ENCODE assay signal across 24 cellular contexts in the genomic region with DNA sequence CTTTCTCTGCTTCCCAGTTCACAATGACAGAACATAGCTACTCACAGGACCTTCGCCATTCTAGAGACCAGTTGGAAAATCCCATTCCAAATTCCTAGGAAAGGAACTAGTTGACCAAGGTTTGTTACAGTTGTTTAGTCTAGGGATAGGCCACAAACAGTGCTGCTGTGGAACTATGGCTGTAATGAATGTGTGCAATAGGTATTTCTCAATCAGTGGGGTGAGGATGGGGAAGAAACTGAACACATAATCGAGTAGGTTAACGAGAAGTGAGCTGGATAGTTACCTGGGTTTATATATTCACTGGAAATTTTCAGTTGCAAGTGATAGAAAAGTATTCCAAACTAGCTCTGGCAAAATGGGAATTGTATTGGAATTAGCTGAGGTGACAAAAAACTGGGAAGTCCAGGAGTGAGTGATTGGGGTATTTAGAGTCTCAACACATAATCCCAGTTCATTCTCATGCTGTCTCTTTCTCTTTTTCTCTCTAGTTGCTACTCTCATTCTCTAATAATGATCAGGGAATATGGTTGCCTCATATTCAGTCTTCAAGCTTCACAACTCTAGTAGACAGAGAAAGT. TPM values are rescaled to one million over a fixed set of nuclear protein-coding genes. Genes with fewer than 3 reads are reported as not detected.
DNase-seq lines count a peak whose midpoint lies in the region; ATAC-seq, FAIRE-seq and TF ChIP-seq lines count a peak whose summit lies in the region.
"Had no signal": no experiment of that assay in that cellular context is flagged by ENCODE, and none has a peak within 500 bp of the region (broad histone marks: within the 10 kb centered on the region; RNA-seq: fewer than 3 reads in every experiment).

No MANE protein-coding gene starts in this region.

- TF ChIP-seq POLR2A in A549 (IDR thresholded peaks at IDR 0.05; ENCODE audit: low read length) (no peak), IMR-90 (IDR thresholded peaks at IDR 0.05; ENCODE audit: low read depth, low read length) (no peak)

- intact Hi-C loops in IMR-90 (cut with micrococcal nuclease) = no loop called here
- intact Hi-C loops in mucosa of descending colon (cut with DNase I, micrococcal nuclease) = no loop called here
- intact Hi-C loops in activated T-helper 2 cell treated with anti-CD3 and anti-CD28 coated beads, Interferon-gamma antibody, Interleukin-2, Interleukin-4, amounts not matched to agents 10 μg/mL and 5 μg/mL and 100 μg/mL, durations not matched to agents 14 hours and 24 hours and 36 hours (cut with micrococcal nuclease) = no loop called here

- ATAC-seq in A549 (no peak), IMR-90 (ENCODE audit: low read depth) (no peak), GM18519 (IDR thresholded peaks at IDR 0.05; ENCODE audit: low FRiP score, unreplicated experiment) (no peak), HG03175 (IDR thresholded peaks at IDR 0.05; ENCODE audit: unreplicated experiment) (no peak), mucosa of descending colon (no peak)

- H3K14ac ChIP-seq in IMR-90 (replicated peaks; ENCODE audit: low read depth, low read length) = no peak overlapping the region

- no peaks in the 10 kb centered on the region for H4K20me1 ChIP-seq in IMR-90 (ENCODE audit: insufficient read depth, low read length)

- no peak overlapping the region for H4K8ac ChIP-seq in IMR-90 (ENCODE audit: low read depth in 2 of 2, low read length in 2 of 2)

- H3K9me3 ChIP-seq in A549 (no peaks in the 10 kb centered on the region), IMR-90 (ENCODE audit: control insufficient read depth, insufficient read depth, low read length) (no peaks in the 10 kb centered on the region), mucosa of descending colon (no peaks in the 10 kb centered on the region)
- H3K9me3 ChIP-seq: SJCRH30 had no signal

- no peak overlapping the region for H4K91ac ChIP-seq in IMR-90 (ENCODE audit: insufficient read depth, low read depth, low read length)

- H3K4me3 ChIP-seq in A549 = no peak overlapping the region
- H3K4me3 ChIP-seq in IMR-90 (ENCODE audit: insufficient read depth, low read depth, low read length) = no peak overlapping the region
- H3K4me3 ChIP-seq in mucosa of descending colon = no peak overlapping the region
- H3K4me3 ChIP-seq: SJCRH30 had no signal

- WGBS in A549 (ENCODE audit: missing lambda C conversion rate) = 11% methylated on average over 3 of the region's 3 CpGs
- 50% methylated on average over 2 of the region's 3 CpGs; no CpG with 5 or more reads in 1 of the 2 experiments for WGBS in IMR-90 (ENCODE audit: extremely low coverage in 2 of 2, insufficient read length in 1 of 2), 2 experiments

- no peak overlapping the region for H2BK120ac ChIP-seq in IMR-90 (ENCODE audit: low read depth, low read length)

- H3K56ac ChIP-seq in IMR-90 (ENCODE audit: extremely low read depth, insufficient read depth, low read length) = no peak overlapping the region

- H2AK9ac ChIP-seq in IMR-90 (replicated peaks; ENCODE audit: low read depth, low read length, poor library complexity) = no peak overlapping the region

- H2BK15ac ChIP-seq in IMR-90 (ENCODE audit: low read depth, low read length) = no peak overlapping the region

- peaks cover 36% of the 10 kb centered on the region for H3K27me3 Mint-ChIP-seq in activated T-helper 2 cell treated with anti-CD3 and anti-CD28 coated beads, Interferon-gamma antibody, Interleukin-2, Interleukin-4, amounts not matched to agents 10 μg/mL and 5 μg/mL and 100 μg/mL, durations not matched to agents 14 hours and 24 hours and 36 hours (ENCODE audit: low read depth)

- CTCF ChIA-PET in A549 (lab: Yijun Ruan, JAX) (interaction anchor here (1.0 to 1.4 kb wide), 2 partner anchors 8 to 413 kb away, joined by 3 to 4 read pairs; no protein-coding TSS in a partner anchor), IMR-90 (lab: Yijun Ruan, JAX) (interaction anchor here (0.6 kb wide), 1 partner anchor 52 kb away, joined by 4 read pairs; no protein-coding TSS in a partner anchor)

- no peaks in the 10 kb centered on the region for H3K9me3 Mint-ChIP-seq in activated T-helper 2 cell treated with anti-CD3 and anti-CD28 coated beads, Interferon-gamma antibody, Interleukin-2, Interleukin-4, amounts not matched to agents 10 μg/mL and 5 μg/mL and 100 μg/mL, durations not matched to agents 14 hours and 24 hours and 36 hours
- H3K9me3 Mint-ChIP-seq: T-helper 1 cell treated with Interleukin-12 subunit alpha and Interleukin-12 subunit beta and Interleukin-4 antibody, amounts not matched to agents 30 μg/mL and 1 μg/mL, for 36 hours had no signal

- in situ Hi-C loops in IMR-90 (cut with MboI; ENCODE audit: low sequenced_read_pairs) = no loop called here

- TF ChIP-seq CTCF in A549 (IDR thresholded peaks at IDR 0.05) (no peak), IMR-90 (conservative IDR thresholded peaks at IDR 0.05; ENCODE audit: low read depth, low read length) (no peak), mucosa of descending colon (IDR thresholded peaks at IDR 0.05) (no peak)

- H3K36me3 ChIP-seq in IMR-90 (ENCODE audit: control insufficient read depth, insufficient read depth, low read length) = no peaks in the 10 kb centered on the region
- no peaks in the 10 kb centered on the region for H3K36me3 ChIP-seq in mucosa of descending colon (ENCODE audit: low read depth)
- H3K36me3 ChIP-seq: SJCRH30 had no signal

- H3K4me1 ChIP-seq in A549 (no peaks in the 10 kb centered on the region), IMR-90 (ENCODE audit: control insufficient read depth, insufficient read depth, low read length) (no peaks in the 10 kb centered on the region), mucosa of descending colon (ENCODE audit: low read depth) (no peaks in the 10 kb centered on the region)
- H3K4me1 ChIP-seq: SJCRH30 had no signal

- H3K79me1 ChIP-seq in IMR-90 (ENCODE audit: low read depth in 1 of 2, low read length in 2 of 2) = no peaks in the 10 kb centered on the region

- peaks cover 3% of the 10 kb centered on the region for H3K4me1 Mint-ChIP-seq in activated T-helper 2 cell treated with anti-CD3 and anti-CD28 coated beads, Interferon-gamma antibody, Interleukin-2, Interleukin-4, amounts not matched to agents 10 μg/mL and 5 μg/mL and 100 μg/mL, durations not matched to agents 14 hours and 24 hours and 36 hours (ENCODE audit: low read depth)

- BruUV-seq in IMR-90 (replicated peaks; lab: Mats Ljungman, UMichigan) = no TSS peak

- H3K9ac ChIP-seq in IMR-90 (ENCODE audit: low read depth, low read length) = no peak overlapping the region
- H3K9ac ChIP-seq: KMS-11 had no signal

- H3K18ac ChIP-seq in IMR-90 (ENCODE audit: low read depth, low read length) = no peak overlapping the region

- no peak overlapping the region for H2AFZ ChIP-seq in IMR-90 (replicated peaks; ENCODE audit: low read length, poor library complexity)

- TF ChIP-seq RAD21 in A549 (conservative IDR thresholded peaks at IDR 0.05 in 1 of 2, IDR thresholded peaks at IDR 0.05 in 1 of 2) (no peak), IMR-90 (IDR thresholded peaks at IDR 0.05; ENCODE audit: low read length) (no peak)

- no peak overlapping the region for H2BK20ac ChIP-seq in IMR-90 (ENCODE audit: low read depth, low read length)

- TF ChIP-seq EP300 in A549 (IDR thresholded peaks at IDR 0.05) = no peak

- no peak overlapping the region for H4K5ac ChIP-seq in IMR-90 (ENCODE audit: low read depth, low read length)

- no peak overlapping the region for H2BK5ac ChIP-seq in IMR-90 (ENCODE audit: low read depth, low read length, poor library complexity, severe bottlenecking)

- FAIRE-seq in A549 (lab: Jason Lieb, UNC) = no peak

- no peak overlapping the region for H3K27ac ChIP-seq in A549
- no peak overlapping the region for H3K27ac ChIP-seq in IMR-90 (ENCODE audit: insufficient read depth, low read length)
- H3K27ac ChIP-seq: C4-2B, KMS-11, SJCRH30 had no signal

- peaks cover 6% of the 10 kb centered on the region for H3K27me3 ChIP-seq in IMR-90 (ENCODE audit: control insufficient read depth, insufficient read depth, low read length)
- H3K27me3 ChIP-seq: SJCRH30 had no signal

- H2AK5ac ChIP-seq in IMR-90 (ENCODE audit: low read depth, low read length) = no peak overlapping the region

- H3K9me1 ChIP-seq in IMR-90 (ENCODE audit: insufficient read depth, low read length) = no peaks in the 10 kb centered on the region

- POLR2A ChIA-PET in A549 (lab: Yijun Ruan, JAX) (no interaction called here), IMR-90 (lab: Charles Lee; ENCODE audit: unreplicated experiment) (no interaction called here)

- dilution Hi-C loops in IMR-90 (cut with HindIII; ENCODE audit: low sequenced_read_pairs, unreplicated experiment) = no loop called here

- no peak overlapping the region for H3K4me3 Mint-ChIP-seq in activated T-helper 2 cell treated with anti-CD3 and anti-CD28 coated beads, Interferon-gamma antibody, Interleukin-2, Interleukin-4, amounts not matched to agents 10 μg/mL and 5 μg/mL and 100 μg/mL, durations not matched to agents 14 hours and 24 hours and 36 hours (ENCODE audit: low read depth)
- H3K4me3 Mint-ChIP-seq: T-helper 1 cell treated with Interleukin-12 subunit alpha and Interleukin-12 subunit beta and Interleukin-4 antibody, amounts not matched to agents 30 μg/mL and 1 μg/mL, for 36 hours had no signal

- H3K23ac ChIP-seq in IMR-90 (ENCODE audit: low read depth, low read length) = no peak overlapping the region

- no peak overlapping the region for H3K4me2 ChIP-seq in A549
- no peak overlapping the region for H3K4me2 ChIP-seq in IMR-90 (ENCODE audit: low read depth, low read length)
- H3K4me2 ChIP-seq: KMS-11 had no signal

- H3K4ac ChIP-seq in IMR-90 (ENCODE audit: low read depth, low read length) = no peak overlapping the region

- no peaks in the 10 kb centered on the region for H3K36me3 Mint-ChIP-seq in activated T-helper 2 cell treated with anti-CD3 and anti-CD28 coated beads, Interferon-gamma antibody, Interleukin-2, Interleukin-4, amounts not matched to agents 10 μg/mL and 5 μg/mL and 100 μg/mL, durations not matched to agents 14 hours and 24 hours and 36 hours (ENCODE audit: low read depth)

- DNase-seq in A549 (ENCODE audit: low read depth in 1 of 2, low spot score in 1 of 2) (no peak), IMR-90 (no peak), NOMO-1 treated with DMSO at 0.1 percent for 48 hours (lab: John Stamatoyannopoulos, UW; ENCODE audit: unreplicated experiment) (peak; percentile 76), SKM-1 treated with dmso at 0.1 percent for 144 hours (lab: John Stamatoyannopoulos, UW; ENCODE audit: unreplicated experiment) (peak; percentile 78), mucosa of descending colon (no peak)
- DNase-seq in activated T-helper 2 cell treated with anti-CD3 and anti-CD28 coated beads, Interferon-gamma antibody, Interleukin-2, Interleukin-4, amounts not matched to agents 10 μg/mL and 5 μg/mL and 100 μg/mL, durations not matched to agents 14 hours and 24 hours and 36 hours (ENCODE audit: low spot score) = no peak
- DNase-seq: 8988T, DMS53, GDM1, H7, NCI-H1092 treated with DMSO at 0.1 percent for 48 hours, NCI-H1436 treated with DMSO at 0.1 percent for 48 hours, NCI-H2029 treated with DMSO at 0.1 percent for 48 hours, NCI-H345, NCI-H524, NCI-H82, SJCRH30 had no signal

- H3K27ac Mint-ChIP-seq in activated T-helper 2 cell treated with anti-CD3 and anti-CD28 coated beads, Interferon-gamma antibody, Interleukin-2, Interleukin-4, amounts not matched to agents 10 μg/mL and 5 μg/mL and 100 μg/mL, durations not matched to agents 14 hours and 24 hours and 36 hours = no peak overlapping the region
- H3K27ac Mint-ChIP-seq: T-helper 1 cell treated with Interleukin-12 subunit alpha and Interleukin-12 subunit beta and Interleukin-4 antibody, amounts not matched to agents 30 μg/mL and 1 μg/mL, for 36 hours had no signal

RNA-seq across cellular contexts. Expression of a gene that starts 18.2 kb away (rescaled TPM):
- polyA plus RNA-seq in A549 (2011; rRNA removed) (0.13 and 0.30 TPM in 2 replicates), A549 (2017; fragmentation: RNase III; extraction: RNeasy Plus Mini Kit Qiagen cat#74134 plus additional on column Dnase treatment) (0.12 to 0.23 TPM in 2 of 3 replicates, not detected in the other), IMR-90 (2012; rRNA removed) (0.17 and 0.19 TPM in 2 replicates)
- 0.03 and 0.06 TPM in 2 replicates for polyA plus RNA-seq in A549 (2012; cell fraction: cytosol; rRNA removed)
- polyA plus RNA-seq in A549 (2012; cell fraction: nucleus; rRNA removed) = 0.06 and 0.08 TPM in 2 replicates
- polyA minus RNA-seq in A549 (2011; rRNA and poly(A)+ RNA removed) = 0.33 TPM in 1 of 2 replicates, not detected in the other
- total RNA-seq in IMR-90 (2012; rRNA removed) (0.28 and 0.36 TPM in 2 replicates), mucosa of descending colon (under 1 TPM in 2 of 3 donors, not detected in 1; 0.22 to 0.38 TPM)
- 0.03 and 0.22 TPM in 2 replicates for polyA plus RNA-seq in IMR-90 (2012; cell fraction: cytosol; rRNA removed)
- 0.10 and 0.75 TPM in 2 replicates for polyA plus RNA-seq in IMR-90 (2012; cell fraction: nucleus; rRNA removed; ENCODE audit: low replicate concordance)
- 9.1 and 14.9 TPM in 2 replicates for total RNA-seq in activated T-helper 2 cell treated with anti-CD3 and anti-CD28 coated beads, Interferon-gamma antibody, Interleukin-2, Interleukin-4, amounts not matched to agents 10 μg/mL and 5 μg/mL and 100 μg/mL, durations not matched to agents 14 hours and 24 hours and 36 hours
- total RNA-seq: HT-29, SJCRH30 had no signal

RNA-seq across cellular contexts. Expression of a gene that starts 23.1 kb away (rescaled TPM):
- polyA plus RNA-seq in A549 (2011; rRNA removed) (not detected in 2 replicates), A549 (2017; fragmentation: RNase III; extraction: RNeasy Plus Mini Kit Qiagen cat#74134 plus additional on column Dnase treatment) (not detected in 3 replicates), IMR-90 (2012; rRNA removed) (not detected in 2 replicates)
- not detected in 2 replicates for polyA plus RNA-seq in A549 (2012; cell fraction: cytosol; rRNA removed)
- not detected in 2 replicates for polyA plus RNA-seq in A549 (2012; cell fraction: nucleus; rRNA removed)
- polyA minus RNA-seq in A549 (2011; rRNA and poly(A)+ RNA removed) = not detected in 2 replicates
- total RNA-seq in IMR-90 (2012; rRNA removed) (not detected in 2 replicates), mucosa of descending colon (not detected)
- not detected in 2 replicates for polyA plus RNA-seq in IMR-90 (2012; cell fraction: cytosol; rRNA removed)
- 0.05 TPM in 1 of 2 replicates, not detected in the other for polyA plus RNA-seq in IMR-90 (2012; cell fraction: nucleus; rRNA removed; ENCODE audit: low replicate concordance)
- total RNA-seq in activated T-helper 2 cell treated with anti-CD3 and anti-CD28 coated beads, Interferon-gamma antibody, Interleukin-2, Interleukin-4, amounts not matched to agents 10 μg/mL and 5 μg/mL and 100 μg/mL, durations not matched to agents 14 hours and 24 hours and 36 hours = not detected in 2 replicates
- total RNA-seq: H7, HT-29, SJCRH30 had no signal
- polyA plus RNA-seq: AG04450 had no signal

RNA-seq across cellular contexts. Expression of a gene that starts 39.0 kb away (rescaled TPM):
- polyA plus RNA-seq in A549 (2011; rRNA removed) = 8.6 and 11.7 TPM in 2 replicates
- polyA plus RNA-seq in A549 (2012; cell fraction: cytosol; rRNA removed) = 1.5 and 1.6 TPM in 2 replicates
- polyA plus RNA-seq in A549 (2012; cell fraction: nucleus; rRNA removed) = 1.2 and 2.4 TPM in 2 replicates
- 3.4 to 3.5 TPM (median 3.5 TPM) in 3 replicates for polyA plus RNA-seq in A549 (2017; fragmentation: RNase III; extraction: RNeasy Plus Mini Kit Qiagen cat#74134 plus additional on column Dnase treatment)
- 2.5 and 4.0 TPM in 2 replicates for polyA minus RNA-seq in A549 (2011; rRNA and poly(A)+ RNA removed)
- total RNA-seq in IMR-90 (2012; rRNA removed) = 14.3 and 18.3 TPM in 2 replicates
- 14.8 and 16.7 TPM in 2 replicates for polyA plus RNA-seq in IMR-90 (2012; rRNA removed)
- 4.4 and 6.2 TPM in 2 replicates for polyA plus RNA-seq in IMR-90 (2012; cell fraction: cytosol; rRNA removed)
- polyA plus RNA-seq in IMR-90 (2012; cell fraction: nucleus; rRNA removed; ENCODE audit: low replicate concordance) = 4.9 and 21.9 TPM in 2 replicates
- total RNA-seq in mucosa of descending colon = 10 to 100 TPM; 10.7 to 27.3 (median 12.3) TPM
- 19.0 and 21.0 TPM in 2 replicates for total RNA-seq in activated T-helper 2 cell treated with anti-CD3 and anti-CD28 coated beads, Interferon-gamma antibody, Interleukin-2, Interleukin-4, amounts not matched to agents 10 μg/mL and 5 μg/mL and 100 μg/mL, durations not matched to agents 14 hours and 24 hours and 36 hours

RNA-seq across cellular contexts. Expression of a gene that starts 43.4 kb away (rescaled TPM):
- polyA plus RNA-seq in A549 (2011; rRNA removed) (0.12 TPM in 1 of 2 replicates, not detected in the other), A549 (2017; fragmentation: RNase III; extraction: RNeasy Plus Mini Kit Qiagen cat#74134 plus additional on column Dnase treatment) (not detected in 3 replicates), IMR-90 (2012; rRNA removed) (32.1 and 46.4 TPM in 2 replicates)
- polyA plus RNA-seq in A549 (2012; cell fraction: cytosol; rRNA removed) = not detected in 2 replicates
- not detected in 2 replicates for polyA plus RNA-seq in A549 (2012; cell fraction: nucleus; rRNA removed)
- polyA minus RNA-seq in A549 (2011; rRNA and poly(A)+ RNA removed) = not detected in 2 replicates
- total RNA-seq in IMR-90 (2012; rRNA removed) (34.4 and 43.0 TPM in 2 replicates), mucosa of descending colon (not detected)
- polyA plus RNA-seq in IMR-90 (2012; cell fraction: cytosol; rRNA removed) = 5.3 and 22.9 TPM in 2 replicates
- 5.4 and 32.1 TPM in 2 replicates for polyA plus RNA-seq in IMR-90 (2012; cell fraction: nucleus; rRNA removed; ENCODE audit: low replicate concordance)
- not detected in 2 replicates for total RNA-seq in activated T-helper 2 cell treated with anti-CD3 and anti-CD28 coated beads, Interferon-gamma antibody, Interleukin-2, Interleukin-4, amounts not matched to agents 10 μg/mL and 5 μg/mL and 100 μg/mL, durations not matched to agents 14 hours and 24 hours and 36 hours
- total RNA-seq: H7, HT-29, SJCRH30 had no signal

Comparison
In these comparisons a context has a peak if more than half of its experiments do, and no peak if none do; other contexts are left out.
1. DNase-seq: peak in NOMO-1 treated with DMSO at 0.1 percent for 48 hours (single experiment) and SKM-1 treated with dmso at 0.1 percent for 144 hours (single experiment); none in A549 (0 of 2), IMR-90 (single experiment), mucosa of descending colon (0 of 3) and activated T-helper 2 cell treated with anti-CD3 and anti-CD28 coated beads, Interferon-gamma antibody, Interleukin-2, Interleukin-4, amounts not matched to agents 10 μg/mL and 5 μg/mL and 100 μg/mL, durations not matched to agents 14 hours and 24 hours and 36 hours (single experiment).